Comparison of ENCODE assay signal across 17 cellular contexts in the genomic region with DNA sequence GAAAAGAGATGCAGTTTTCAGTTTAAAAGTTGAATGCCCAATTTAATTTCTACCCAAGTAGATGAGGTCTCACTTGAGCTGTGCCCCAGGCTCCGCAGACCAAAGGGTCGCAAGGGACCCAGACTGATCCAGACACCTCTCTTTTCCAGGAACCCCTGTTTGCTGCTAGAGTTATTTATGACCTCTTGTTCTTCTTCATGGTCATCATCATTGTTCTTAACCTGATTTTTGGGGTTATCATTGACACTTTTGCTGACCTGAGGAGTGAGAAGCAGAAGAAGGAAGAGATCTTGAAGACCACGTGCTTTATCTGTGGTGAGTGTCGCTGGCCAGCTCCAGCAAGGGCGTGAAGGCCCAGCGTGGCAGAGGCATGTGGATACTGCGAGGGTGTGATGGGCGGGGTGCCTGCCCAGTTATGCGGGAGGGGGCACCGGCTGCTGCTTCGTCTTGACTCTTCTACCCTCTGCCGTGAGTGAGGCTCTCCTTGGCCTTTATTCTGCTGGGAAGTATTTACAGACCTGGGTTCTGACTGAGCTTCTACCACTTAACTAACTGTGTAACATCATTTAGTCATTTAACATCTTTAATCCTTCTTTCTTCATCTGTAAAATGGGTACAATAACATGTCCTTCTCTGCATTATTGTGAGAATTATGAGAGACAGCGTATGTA.
DNase-seq lines count a peak whose midpoint lies in the region; ATAC-seq and TF ChIP-seq lines count a peak whose summit lies in the region.
"Had no signal": no experiment of that assay in that cellular context is flagged by ENCODE, and none has a peak within 500 bp of the region (broad histone marks: within the 10 kb centered on the region; RNA-seq: fewer than 3 reads in every experiment).

No MANE protein-coding gene starts in this region.

- 93 to 96% methylated on average over 11 to 13 of the region's 13 CpGs for WGBS in esophagus squamous epithelium, 2 donors

- CTCF ChIA-PET in CD8-positive, alpha-beta memory T cell (lab: Charles Lee) = interaction anchor here (0.8 kb wide), 1 partner anchor 165 kb away, joined by 3 read pairs; no protein-coding TSS in a partner anchor

- ATAC-seq in HG02981 (IDR thresholded peaks at IDR 0.05; ENCODE audit: unreplicated experiment) = no peak

- TF ChIP-seq CTCF in HL-60 (IDR thresholded peaks at IDR 0.05; ENCODE audit: insufficient read depth, low read length) (no peak), esophagus squamous epithelium (IDR thresholded peaks at IDR 0.05) (no peak), parathyroid adenoma (IDR thresholded peaks at IDR 0.05) (no peak)

- no peaks in the 10 kb centered on the region for H3K27me3 ChIP-seq in CD8-positive, alpha-beta memory T cell (ENCODE audit: insufficient read depth, low read length, poor library complexity, severe bottlenecking)
- H3K27me3 ChIP-seq in HL-60 (ENCODE audit: insufficient read depth, poor library complexity, severe bottlenecking) (no peaks in the 10 kb centered on the region), esophagus squamous epithelium (no peaks in the 10 kb centered on the region), parathyroid adenoma (ENCODE audit: control insufficient read depth, insufficient read depth, low read length) (no peaks in the 10 kb centered on the region)
- H3K27me3 ChIP-seq: ovary had no signal

- H3K27me3 Mint-ChIP-seq in CD8-positive, alpha-beta memory T cell = no peaks in the 10 kb centered on the region
- H3K27me3 Mint-ChIP-seq: B cell; central memory CD8-positive, alpha-beta T cell had no signal

- H3K27ac ChIP-seq in CD8-positive, alpha-beta memory T cell (ENCODE audit: low read depth, low read length) = peak overlapping the region; percentile 46
- H3K27ac ChIP-seq in HL-60 (replicated peaks) (peak overlapping the region; percentile 74), esophagus squamous epithelium (peak overlapping the region; percentile 41 to 74 (median 61)), parathyroid adenoma (peak overlapping the region; percentile 34)
- H3K27ac ChIP-seq: ovary had no signal

- H3K79me2 ChIP-seq in parathyroid adenoma = no peaks in the 10 kb centered on the region

- POLR2A ChIA-PET in CD8-positive, alpha-beta memory T cell (lab: Charles Lee) = no interaction called here

- intact Hi-C loops in esophagus squamous epithelium (cut with DNase I) = no loop called here

- TF ChIP-seq POLR2A in esophagus squamous epithelium (IDR thresholded peaks at IDR 0.05) = no peak

- H3K4me3 Mint-ChIP-seq in CD8-positive, alpha-beta memory T cell = no peak overlapping the region
- H3K4me3 Mint-ChIP-seq: B cell; central memory CD8-positive, alpha-beta T cell; endodermal cell had no signal

- H2AFZ ChIP-seq in parathyroid adenoma = no peak overlapping the region

- H3K9ac ChIP-seq in parathyroid adenoma = no peak overlapping the region

- DNase-seq in CD8-positive, alpha-beta memory T cell = no peak
- DNase-seq in HL-60 (ENCODE audit: low read depth in 1 of 2, low spot score in 1 of 2) (no peak), esophagus squamous epithelium (lab: John Stamatoyannopoulos, UW) (no peak), GM03348 (ENCODE audit: low spot score) (no peak), NCI-H2029 (lab: John Stamatoyannopoulos, UW) (no peak)
- DNase-seq: endodermal cell, Karpas-422, kidney glomerular epithelial cell, NCI-H1092, NCI-H2081 treated with DMSO at 0.1 percent for 48 hours, NCI-H510A, ovary, SW 1271 had no signal

- peak overlapping the region in 6 of 8 donors; percentile 19 to 63 (median 42) for H3K27ac Mint-ChIP-seq in CD8-positive, alpha-beta memory T cell
- H3K27ac Mint-ChIP-seq: B cell, endodermal cell had no signal

- H3K9me3 ChIP-seq in CD8-positive, alpha-beta memory T cell (ENCODE audit: low read length) = no peaks in the 10 kb centered on the region
- H3K9me3 ChIP-seq in esophagus squamous epithelium (peaks cover 0 to 7% (median 0%) of the 10 kb centered on the region in 3 donors), parathyroid adenoma (ENCODE audit: control insufficient read depth, low read length) (no peaks in the 10 kb centered on the region)
- H3K9me3 ChIP-seq: ovary had no signal

- H3K36me3 Mint-ChIP-seq in CD8-positive, alpha-beta memory T cell = peaks cover 17 to 80% (median 39%) of the 10 kb centered on the region in 3 donors

- peaks cover 0 to 8% (median 0%) of the 10 kb centered on the region in 5 donors for H3K9me3 Mint-ChIP-seq in CD8-positive, alpha-beta memory T cell
- H3K9me3 Mint-ChIP-seq: central memory CD8-positive, alpha-beta T cell had no signal

- H3K4me1 ChIP-seq in CD8-positive, alpha-beta memory T cell (ENCODE audit: insufficient read depth, low read length) = no peaks in the 10 kb centered on the region
- H3K4me1 ChIP-seq in esophagus squamous epithelium (peaks cover 0 to 21% (median 0%) of the 10 kb centered on the region in 3 donors), parathyroid adenoma (peaks cover 15% of the 10 kb centered on the region)

- H3K4me3 ChIP-seq in CD8-positive, alpha-beta memory T cell (ENCODE audit: low read length) = no peak overlapping the region
- no peak overlapping the region for H3K4me3 ChIP-seq in HL-60 (replicated peaks; ENCODE audit: insufficient read depth, low read length)
- H3K4me3 ChIP-seq in esophagus squamous epithelium = no peak overlapping the region
- H3K4me3 ChIP-seq in parathyroid adenoma (ENCODE audit: low read depth, low read length) = no peak overlapping the region
- H3K4me3 ChIP-seq: ovary had no signal

- peaks cover 0 to 1% (median 1%) of the 10 kb centered on the region in 3 donors for H3K4me1 Mint-ChIP-seq in CD8-positive, alpha-beta memory T cell
- H3K4me1 Mint-ChIP-seq: B cell; central memory CD8-positive, alpha-beta T cell had no signal

- peaks cover 11% of the 10 kb centered on the region for H3K36me3 ChIP-seq in CD8-positive, alpha-beta memory T cell (ENCODE audit: insufficient read depth, low read length)
- H3K36me3 ChIP-seq in esophagus squamous epithelium (peaks cover 0 to 77% (median 5%) of the 10 kb centered on the region in 3 donors), parathyroid adenoma (ENCODE audit: control insufficient read depth, insufficient read depth, low read length) (no peaks in the 10 kb centered on the region)
- H3K36me3 ChIP-seq: ovary had no signal

- no peak overlapping the region for H3K4me2 ChIP-seq in parathyroid adenoma (ENCODE audit: low read length)
